Comparison of ENCODE assay signal across 23 cellular contexts in genomic region chr1:65213271-65213905, GRCh38.
DNase-seq lines count a peak whose midpoint lies in the region; ATAC-seq and TF ChIP-seq lines count a peak whose summit lies in the region.
"Had no signal": no experiment of that assay in that cellular context is flagged by ENCODE, and none has a peak within 500 bp of the region (broad histone marks: within the 10 kb centered on the region; RNA-seq: fewer than 3 reads in every experiment).

No MANE protein-coding gene starts in this region.

- peaks cover 0 to 6% (median 3%) of the 10 kb centered on the region in 4 donors for H3K4me1 ChIP-seq in tibial nerve
- H3K4me1 ChIP-seq: A549, colonic mucosa, Peyer's patch had no signal

- no peaks in the 10 kb centered on the region for H3K9me3 ChIP-seq in tibial nerve
- H3K9me3 ChIP-seq: A549, colonic mucosa, Peyer's patch had no signal

- TF ChIP-seq POLR2A in tibial nerve (IDR thresholded peaks at IDR 0.05): no peak

- CTCF ChIA-PET in activated CD4-positive, alpha-beta T cell treated with anti-CD3 and anti-CD28 coated beads for 36 hours (lab: Charles Lee): interaction anchor here (0.6 to 3.4 kb wide), 7 partner anchors 12 to 481 kb away, joined by 3 to 13 read pairs (median 3); no protein-coding TSS in a partner anchor

- no peak overlapping the region for H3K4me3 Mint-ChIP-seq in activated CD4-positive, alpha-beta T cell treated with anti-CD3 and anti-CD28 coated beads for 36 hours
- H3K4me3 Mint-ChIP-seq in activated naive CD8-positive, alpha-beta T cell treated with anti-CD3 and anti-CD28 coated beads for 36 hours: no peak overlapping the region
- H3K4me3 Mint-ChIP-seq: IgD-negative memory B cell had no signal

- H3K36me3 Mint-ChIP-seq in activated CD4-positive, alpha-beta T cell treated with anti-CD3 and anti-CD28 coated beads for 36 hours (ENCODE audit: low read depth): peaks cover 5% of the 10 kb centered on the region
- peaks cover 11% of the 10 kb centered on the region for H3K36me3 Mint-ChIP-seq in activated naive CD8-positive, alpha-beta T cell treated with anti-CD3 and anti-CD28 coated beads for 36 hours
- H3K36me3 Mint-ChIP-seq: IgD-negative memory B cell, naive B cell had no signal

- POLR2A ChIA-PET in activated CD4-positive, alpha-beta T cell treated with anti-CD3 and anti-CD28 coated beads for 36 hours (lab: Charles Lee): interaction anchor here (0.6 kb wide), 2 partner anchors 23 to 210 kb away, joined by 3 to 4 read pairs; no protein-coding TSS in a partner anchor

- no peaks in the 10 kb centered on the region for H3K36me3 ChIP-seq in tibial nerve
- H3K36me3 ChIP-seq: colonic mucosa, Peyer's patch had no signal

- H3K9me3 Mint-ChIP-seq in activated CD4-positive, alpha-beta T cell treated with anti-CD3 and anti-CD28 coated beads for 36 hours (ENCODE audit: low read depth): no peaks in the 10 kb centered on the region
- no peaks in the 10 kb centered on the region for H3K9me3 Mint-ChIP-seq in activated naive CD8-positive, alpha-beta T cell treated with anti-CD3 and anti-CD28 coated beads for 36 hours
- H3K9me3 Mint-ChIP-seq: IgD-negative memory B cell, naive B cell had no signal

- H3K4me1 Mint-ChIP-seq in activated CD4-positive, alpha-beta T cell treated with anti-CD3 and anti-CD28 coated beads for 36 hours: peaks cover 44% of the 10 kb centered on the region
- peaks cover 28% of the 10 kb centered on the region for H3K4me1 Mint-ChIP-seq in activated naive CD8-positive, alpha-beta T cell treated with anti-CD3 and anti-CD28 coated beads for 36 hours

- H3K27ac Mint-ChIP-seq in activated CD4-positive, alpha-beta T cell treated with anti-CD3 and anti-CD28 coated beads for 36 hours: peak overlapping the region; percentile 59
- peak overlapping the region; percentile 25 for H3K27ac Mint-ChIP-seq in activated naive CD8-positive, alpha-beta T cell treated with anti-CD3 and anti-CD28 coated beads for 36 hours
- H3K27ac Mint-ChIP-seq: IgD-negative memory B cell, naive B cell had no signal

- WGBS in tibial nerve, 2 donors: 58 to 63% methylated on average over 4 of the region's 4 CpGs

- no peak for TF ChIP-seq EP300 in tibial nerve (IDR thresholded peaks at IDR 0.05)

- H3K27me3 ChIP-seq in tibial nerve: no peaks in the 10 kb centered on the region
- H3K27me3 ChIP-seq: colonic mucosa, Peyer's patch had no signal

- H3K4me3 ChIP-seq in GM12865 (ENCODE audit: low read depth, low read length): no peak overlapping the region
- no peak overlapping the region for H3K4me3 ChIP-seq in tibial nerve
- H3K4me3 ChIP-seq: A549, colonic mucosa, Peyer's patch, smooth muscle cell had no signal

- DNase-seq in activated CD4-positive, alpha-beta T cell treated with anti-CD3 and anti-CD28 coated beads for 36 hours: peak; percentile 62
- no peak for DNase-seq in activated CD4-positive, alpha-beta T cell treated with anti-CD3 and anti-CD28 coated beads, Interleukin-2, amount 50 U/mL, for 1 hour
- DNase-seq in GM12865 (ENCODE audit: low read depth) (peak; percentile 15), iPS-NIHi7 (ENCODE audit: extremely low spot score) (no peak), tibial nerve (ENCODE audit: low spot score in 2 of 2) (no peak)
- DNase-seq in activated naive CD8-positive, alpha-beta T cell treated with anti-CD3 and anti-CD28 coated beads for 36 hours: peak; percentile 15
- no peak for DNase-seq in stimulated activated naive CD4-positive, alpha-beta T cell (lab: John Stamatoyannopoulos, UW)
- DNase-seq: activated CD8-positive, alpha-beta memory T cell treated with anti-CD3 and anti-CD28 coated beads for 24 hours; colonic mucosa; DMS79 treated with DMSO at 0.1 percent for 48 hours; GOT3; MM.1S; naive B cell; NCI-H1417 treated with DMSO at 0.1 percent for 48 hours; NCI-H2107; NCI-H524; occipital lobe; Peyer's patch; stimulated activated CD4-positive, alpha-beta T cell treated with anti-CD3 and anti-CD28 coated beads, Interleukin-4, amount 100 ng/mL, for 4 hours had no signal

- no peak for TF ChIP-seq CTCF in GM12865 (IDR thresholded peaks at IDR 0.05; ENCODE audit: insufficient read depth, low read depth, low read length, missing control alignments)
- TF ChIP-seq CTCF in tibial nerve (IDR thresholded peaks at IDR 0.05): no peak

- peak; percentile 90 for ATAC-seq in activated CD4-positive, alpha-beta T cell treated with anti-CD3 and anti-CD28 coated beads for 36 hours
- peak; percentile 56 for ATAC-seq in HG02610 (IDR thresholded peaks at IDR 0.05; ENCODE audit: unreplicated experiment)
- ATAC-seq: A549 had no signal

- intact Hi-C loops in activated CD4-positive, alpha-beta T cell treated with anti-CD3 and anti-CD28 coated beads for 36 hours (cut with DNase I, micrococcal nuclease): loop anchor here (2.0 to 5.0 kb wide), 2 partner anchors 146 to 151 kb away; no protein-coding TSS in a partner anchor

- H3K27me3 Mint-ChIP-seq in activated CD4-positive, alpha-beta T cell treated with anti-CD3 and anti-CD28 coated beads for 36 hours: peaks cover under 1% of the 10 kb centered on the region
- no peaks in the 10 kb centered on the region for H3K27me3 Mint-ChIP-seq in activated naive CD8-positive, alpha-beta T cell treated with anti-CD3 and anti-CD28 coated beads for 36 hours
- H3K27me3 Mint-ChIP-seq: IgD-negative memory B cell, naive B cell had no signal

- no peak overlapping the region for H3K27ac ChIP-seq in tibial nerve
- H3K27ac ChIP-seq: A549, colonic mucosa, Peyer's patch had no signal

Comparison
In these comparisons a context has a peak if more than half of its experiments do, and no peak if none do; other contexts are left out.
1. DNase-seq: peak in activated CD4-positive, alpha-beta T cell treated with anti-CD3 and anti-CD28 coated beads for 36 hours (single experiment), GM12865 (single experiment) and activated naive CD8-positive, alpha-beta T cell treated with anti-CD3 and anti-CD28 coated beads for 36 hours (single experiment); none in activated CD4-positive, alpha-beta T cell treated with anti-CD3 and anti-CD28 coated beads, Interleukin-2, amount 50 U/mL, for 1 hour (single experiment), stimulated activated naive CD4-positive, alpha-beta T cell (0 of 6), iPS-NIHi7 (single experiment) and tibial nerve (0 of 2).